Comparison of ENCODE assay signal across 19 cellular contexts in the genomic region with DNA sequence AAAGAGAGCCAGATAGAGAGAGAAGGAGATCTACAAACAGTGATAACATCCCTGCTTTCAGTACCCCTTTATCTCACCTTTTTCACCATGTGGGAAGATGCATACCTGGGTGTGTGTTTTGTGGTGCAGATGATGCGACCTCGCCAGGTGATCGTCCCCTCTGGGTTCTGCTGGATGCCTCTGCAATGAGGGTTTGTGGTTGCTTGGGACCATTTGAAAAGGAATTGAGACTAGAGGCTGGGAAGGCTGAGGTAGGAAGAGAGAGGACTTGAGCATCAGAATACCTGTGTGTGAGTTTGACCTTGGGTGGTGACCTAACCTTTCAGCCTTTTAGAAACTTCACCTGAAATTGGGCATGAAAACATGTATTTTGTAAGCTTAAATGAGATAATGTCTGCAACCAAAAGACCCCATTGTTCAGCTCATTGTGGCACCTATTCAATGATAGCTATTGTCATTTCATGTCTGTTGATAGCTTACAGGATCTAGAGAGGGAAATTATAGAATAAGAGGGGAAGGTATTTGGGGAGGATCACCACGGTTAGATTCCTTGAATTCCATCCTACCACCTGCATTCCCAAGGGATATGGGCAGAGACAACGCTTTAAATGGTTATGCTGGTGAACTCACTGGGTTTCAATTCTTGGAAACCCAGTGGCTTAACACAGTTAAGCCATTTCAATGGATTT.
"Had no signal": no experiment of that assay in that cellular context is flagged by ENCODE, and none has a peak within 500 bp of the region (broad histone marks: within the 10 kb centered on the region; RNA-seq: fewer than 3 reads in every experiment).

No MANE protein-coding gene starts in this region.

- H3K27me3 ChIP-seq: colonic mucosa, neural progenitor cell, pancreas had no signal

- H3K4me1 ChIP-seq: colonic mucosa, esophagus muscularis mucosa, gastrocnemius medialis, left lung, lower lobe of right lung, pancreas had no signal

- FAIRE-seq: endometrium, keratinocyte, pancreas, small intestine had no signal

- DNase-seq: colonic mucosa; effector CD8-positive, alpha-beta T cell; gastrocnemius medialis; glutamatergic neuron; immature natural killer cell; left lung; lower lobe of right lung; midbrain; nucleus accumbens; right cardiac atrium; small intestine; stimulated activated CD4-positive, alpha-beta T cell treated with anti-CD3 and anti-CD28 coated beads, Interleukin-2, amount 100 ng/mL, for 48 hours; stimulated activated naive CD4-positive, alpha-beta T cell treated with Interleukin-2 at 50 U/mL for 16 hours had no signal

- H3K4me3 ChIP-seq: colonic mucosa, esophagus muscularis mucosa, gastrocnemius medialis, left lung, lower lobe of right lung, neural progenitor cell, pancreas had no signal

- H3K36me3 ChIP-seq: colonic mucosa, esophagus muscularis mucosa, gastrocnemius medialis, left lung, lower lobe of right lung, neural progenitor cell, pancreas had no signal

- ATAC-seq: gastrocnemius medialis; left lung; lower lobe of right lung; natural killer cell treated with Interleukin-12 subunit alpha and Interleukin-12 subunit beta and Interleukin-15 and Interleukin-18, amount 100 ng/mL, for 72 hours; pancreas; right cardiac atrium had no signal

- H3K9me3 ChIP-seq: colonic mucosa, pancreas had no signal

- H3K27ac ChIP-seq: colonic mucosa, esophagus muscularis mucosa, gastrocnemius medialis, left lung, lower lobe of right lung, neural progenitor cell, pancreas had no signal
